ENCODE assay signal across 1 cellular context in the genomic region with DNA sequence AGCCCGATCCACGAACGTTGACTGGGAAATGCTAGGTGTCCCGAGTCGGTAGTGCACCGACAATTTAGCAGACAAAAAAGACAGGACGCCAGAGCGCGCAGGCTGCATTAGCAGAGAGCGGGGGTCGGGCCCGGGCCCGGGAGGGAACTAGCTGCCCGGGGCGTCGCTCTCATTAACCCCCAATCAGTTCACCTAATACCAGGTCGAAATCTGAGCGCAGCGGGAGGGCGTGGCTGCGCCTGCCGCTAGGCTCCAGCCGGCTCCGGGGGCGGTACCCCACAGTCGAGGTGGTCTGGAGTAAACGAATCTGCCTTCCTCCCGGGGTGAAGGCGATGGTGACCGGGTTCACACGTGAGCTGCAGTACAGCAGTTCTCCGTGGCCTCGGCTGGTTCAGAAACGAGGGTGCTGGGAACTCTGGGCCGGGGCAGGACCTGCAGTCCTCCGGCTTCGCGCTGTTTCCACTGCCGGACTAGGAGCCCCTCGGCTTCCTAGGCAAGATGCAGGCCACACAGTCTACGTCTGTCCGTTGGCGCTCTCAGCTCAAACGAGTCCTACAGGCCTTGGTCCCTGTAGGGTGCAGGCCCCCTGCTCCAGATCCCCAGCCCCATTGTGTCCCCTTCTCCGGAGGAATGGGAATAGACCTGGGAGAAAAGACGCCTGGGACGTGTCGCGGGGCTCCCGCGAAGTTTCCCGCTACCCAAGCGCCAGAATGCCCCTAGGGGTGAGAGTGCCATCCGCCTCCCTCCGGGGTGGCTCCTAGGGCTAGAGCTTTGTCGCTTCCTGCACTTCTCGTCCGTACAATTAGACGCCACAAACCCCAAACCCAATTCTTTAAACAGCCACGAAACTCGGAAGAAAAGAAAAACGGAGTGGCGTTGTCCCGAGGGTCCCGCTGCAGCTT.
TF ChIP-seq lines count a peak whose summit lies in the region.

No MANE protein-coding gene starts in this region.

TF ChIP-seq in H1, 55 proteins besides CTCF, POLR2A, EP300 and RAD21 (continued from another document):
- TF ChIP-seq KDM1A (IDR thresholded peaks at IDR 0.05; ENCODE audit: borderline replicate concordance, low read length) (no peak), ASH2L (IDR thresholded peaks at IDR 0.05; ENCODE audit: low read length) (peak; percentile 54), FOSL1 (IDR thresholded peaks at IDR 0.05; ENCODE audit: insufficient read depth, low read depth, low read length) (no peak), RBBP5 (IDR thresholded peaks at IDR 0.05; ENCODE audit: borderline replicate concordance, low read depth, low read length) (0 out of 2 replicates have a peak, but pooled peaks have one; percentile 43), GTF2F1 (IDR thresholded peaks at IDR 0.05; ENCODE audit: borderline replicate concordance, low read depth, low read length) (no peak), TAF7 (optimal IDR thresholded peaks at IDR 0.05; ENCODE audit: borderline replicate concordance, low read depth, low read length) (no peak), GABPA (IDR thresholded peaks at IDR 0.05; ENCODE audit: borderline replicate concordance, insufficient read depth, low read length) (no peak), JUND (IDR thresholded peaks at IDR 0.05; ENCODE audit: low read length) (no peak), BACH1 (IDR thresholded peaks at IDR 0.05; ENCODE audit: low read length) (no peak), POLR2AphosphoS5 (IDR thresholded peaks at IDR 0.05; ENCODE audit: low read depth, low read length) (no peak), SAP30 (IDR thresholded peaks at IDR 0.05; ENCODE audit: insufficient read depth, insufficient replicate concordance, low read length) (no peak), PHF8 (conservative IDR thresholded peaks at IDR 0.05; ENCODE audit: low read depth, low read length) (no peak), CBX8 (IDR thresholded peaks at IDR 0.05; ENCODE audit: borderline replicate concordance, low read depth, low read length) (no peak), BCL11A (IDR thresholded peaks at IDR 0.05; ENCODE audit: low read depth in 2 of 2, low read length in 2 of 2) (no peak), RFX5 (IDR thresholded peaks at IDR 0.05; ENCODE audit: borderline replicate concordance, low read depth, low read length) (no peak), MAFK (IDR thresholded peaks at IDR 0.05; ENCODE audit: low read depth, low read length) (no peak), JUN (IDR thresholded peaks at IDR 0.05; ENCODE audit: low read depth, low read length) (no peak), TAF1 (IDR thresholded peaks at IDR 0.05; ENCODE audit: low read depth, low read length) (no peak), POU5F1 (IDR thresholded peaks at IDR 0.05; ENCODE audit: low read depth, low read length) (no peak), SP1 (IDR thresholded peaks at IDR 0.05; ENCODE audit: low read depth, low read length) (no peak), ZNF274 (IDR thresholded peaks at IDR 0.05; ENCODE audit: borderline replicate concordance, extremely low read depth, low read length) (no peak), KDM4A (IDR thresholded peaks at IDR 0.05; ENCODE audit: low read depth, low read length, severe bottlenecking) (no peak), SIRT6 (IDR thresholded peaks at IDR 0.05; ENCODE audit: low read length) (no peak), TEAD4 (IDR thresholded peaks at IDR 0.05; ENCODE audit: low read depth, low read length) (no peak), SUZ12 (IDR thresholded peaks at IDR 0.05; ENCODE audit: low read length) (peak; percentile 83), BRCA1 (IDR thresholded peaks at IDR 0.05; ENCODE audit: low read depth, low read length) (no peak), SP4 (IDR thresholded peaks at IDR 0.05; ENCODE audit: low read length) (no peak), NRF1 (IDR thresholded peaks at IDR 0.05; ENCODE audit: low read depth, low read length) (no peak), EZH2 (IDR thresholded peaks at IDR 0.05; ENCODE audit: low read depth, low read length, severe bottlenecking) (peak; percentile 91), TBP (IDR thresholded peaks at IDR 0.05; ENCODE audit: low read depth, low read length) (no peak)
- TF ChIP-seq, protein P1, sequence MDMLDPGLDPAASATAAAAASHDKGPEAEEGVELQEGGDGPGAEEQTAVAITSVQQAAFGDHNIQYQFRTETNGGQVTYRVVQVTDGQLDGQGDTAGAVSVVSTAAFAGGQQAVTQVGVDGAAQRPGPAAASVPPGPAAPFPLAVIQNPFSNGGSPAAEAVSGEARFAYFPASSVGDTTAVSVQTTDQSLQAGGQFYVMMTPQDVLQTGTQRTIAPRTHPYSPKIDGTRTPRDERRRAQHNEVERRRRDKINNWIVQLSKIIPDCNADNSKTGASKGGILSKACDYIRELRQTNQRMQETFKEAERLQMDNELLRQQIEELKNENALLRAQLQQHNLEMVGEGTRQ (IDR thresholded peaks at IDR 0.05; ENCODE audit: low read length) = no peak
- TF ChIP-seq, protein P2, sequence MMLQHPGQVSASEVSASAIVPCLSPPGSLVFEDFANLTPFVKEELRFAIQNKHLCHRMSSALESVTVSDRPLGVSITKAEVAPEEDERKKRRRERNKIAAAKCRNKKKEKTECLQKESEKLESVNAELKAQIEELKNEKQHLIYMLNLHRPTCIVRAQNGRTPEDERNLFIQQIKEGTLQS (IDR thresholded peaks at IDR 0.05; ENCODE audit: insufficient read depth, low read depth, low read length) = no peak
- TF ChIP-seq, protein P3, sequence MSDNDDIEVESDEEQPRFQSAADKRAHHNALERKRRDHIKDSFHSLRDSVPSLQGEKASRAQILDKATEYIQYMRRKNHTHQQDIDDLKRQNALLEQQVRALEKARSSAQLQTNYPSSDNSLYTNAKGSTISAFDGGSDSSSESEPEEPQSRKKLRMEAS (IDR thresholded peaks at IDR 0.05) = peak; percentile 59
- TF ChIP-seq, protein P4, sequence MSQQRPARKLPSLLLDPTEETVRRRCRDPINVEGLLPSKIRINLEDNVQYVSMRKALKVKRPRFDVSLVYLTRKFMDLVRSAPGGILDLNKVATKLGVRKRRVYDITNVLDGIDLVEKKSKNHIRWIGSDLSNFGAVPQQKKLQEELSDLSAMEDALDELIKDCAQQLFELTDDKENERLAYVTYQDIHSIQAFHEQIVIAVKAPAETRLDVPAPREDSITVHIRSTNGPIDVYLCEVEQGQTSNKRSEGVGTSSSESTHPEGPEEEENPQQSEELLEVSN (IDR thresholded peaks at IDR 0.05) = peak; percentile 42; the same call in 1 of the 2 replicates
